In the genomic region with DNA sequence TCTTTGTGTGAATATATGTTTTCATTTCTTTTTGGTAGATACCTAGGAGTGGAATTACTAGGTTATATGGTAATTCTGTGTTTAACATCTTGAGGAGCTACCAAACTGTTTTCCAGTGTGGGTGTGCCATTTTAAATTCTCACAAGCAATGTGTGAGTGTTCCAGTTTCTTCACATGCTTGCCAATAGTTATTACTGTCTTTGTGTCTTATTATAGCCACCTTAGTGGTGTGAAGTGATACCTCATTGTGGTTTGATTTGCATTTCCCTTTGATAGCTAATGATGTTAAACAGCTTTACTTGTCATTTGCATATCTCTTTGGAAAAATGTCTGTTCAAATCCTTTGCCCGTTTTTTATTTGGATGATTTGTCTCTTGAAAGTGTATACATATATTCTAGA, we compare ENCODE assay signal across 31 cellular contexts.
"Had no signal": no experiment of that assay in that cellular context is flagged by ENCODE, and none has a peak within 500 bp of the region (broad histone marks: within the 10 kb centered on the region; RNA-seq: fewer than 3 reads in every experiment).

No MANE protein-coding gene starts in this region.

- H3K9me3 ChIP-seq: colonic mucosa, esophagus squamous epithelium had no signal

- H3K36me3 Mint-ChIP-seq: activated CD4-positive, alpha-beta memory T cell treated with anti-CD3 and anti-CD28 coated beads for 36 hours; activated CD8-positive, alpha-beta memory T cell treated with anti-CD3 and anti-CD28 coated beads, Interleukin-2, amount 10 ng/mL, durations not matched to agents 7 days and 5 days; activated naive CD8-positive, alpha-beta T cell treated with anti-CD3 and anti-CD28 coated beads, Interleukin-2, amount 10 ng/mL, durations not matched to agents 7 days and 5 days; brain had no signal

- H3K4me3 ChIP-seq: ascending aorta, breast epithelium, cardiac muscle cell, colonic mucosa, esophagus squamous epithelium, gastroesophageal sphincter had no signal

- H3K27me3 Mint-ChIP-seq: activated CD4-positive, alpha-beta memory T cell treated with anti-CD3 and anti-CD28 coated beads for 36 hours; activated CD4-positive, alpha-beta T cell treated with anti-CD3 and anti-CD28 coated beads for 36 hours; activated CD4-positive, alpha-beta T cell treated with anti-CD3 and anti-CD28 coated beads, Interleukin-2, amount 10 ng/mL, durations not matched to agents 24 days and 14 days; activated CD8-positive, alpha-beta memory T cell treated with anti-CD3 and anti-CD28 coated beads, Interleukin-2, amount 10 ng/mL, durations not matched to agents 7 days and 5 days; activated naive CD4-positive, alpha-beta T cell treated with anti-CD3 and anti-CD28 coated beads, Interleukin-2, amount 50 U/mL, for 24 hours; activated naive CD8-positive, alpha-beta T cell treated with anti-CD3 and anti-CD28 coated beads, Interleukin-2, amount 10 ng/mL, durations not matched to agents 7 days and 5 days; brain had no signal

- H3K4me1 Mint-ChIP-seq: activated CD4-positive, alpha-beta T cell treated with anti-CD3 and anti-CD28 coated beads for 36 hours; activated CD4-positive, alpha-beta T cell treated with anti-CD3 and anti-CD28 coated beads, Interleukin-2, amount 10 ng/mL, durations not matched to agents 24 days and 14 days; activated CD8-positive, alpha-beta memory T cell treated with anti-CD3 and anti-CD28 coated beads, Interleukin-2, amount 10 ng/mL, durations not matched to agents 7 days and 5 days; activated naive CD4-positive, alpha-beta T cell treated with anti-CD3 and anti-CD28 coated beads, Interleukin-2, amount 50 U/mL, for 24 hours; activated naive CD8-positive, alpha-beta T cell treated with anti-CD3 and anti-CD28 coated beads, Interleukin-2, amount 10 ng/mL, durations not matched to agents 7 days and 5 days; brain had no signal

- H3K9me3 Mint-ChIP-seq: activated CD4-positive, alpha-beta T cell treated with anti-CD3 and anti-CD28 coated beads, Interleukin-2, amount 10 ng/mL, durations not matched to agents 24 days and 14 days had no signal

- H3K27ac Mint-ChIP-seq: activated CD4-positive, alpha-beta memory T cell treated with anti-CD3 and anti-CD28 coated beads for 36 hours; activated CD4-positive, alpha-beta T cell treated with anti-CD3 and anti-CD28 coated beads for 36 hours; activated CD4-positive, alpha-beta T cell treated with anti-CD3 and anti-CD28 coated beads, Interleukin-2, amount 10 ng/mL, durations not matched to agents 24 days and 14 days; activated CD8-positive, alpha-beta memory T cell treated with anti-CD3 and anti-CD28 coated beads, Interleukin-2, amount 10 ng/mL, durations not matched to agents 7 days and 5 days; activated CD8-positive, alpha-beta T cell treated with anti-CD3 and anti-CD28 coated beads, Interleukin-2, amount 10 ng/mL, durations not matched to agents 7 days and 5 days; activated naive CD4-positive, alpha-beta T cell treated with anti-CD3 and anti-CD28 coated beads for 36 hours; activated naive CD4-positive, alpha-beta T cell treated with anti-CD3 and anti-CD28 coated beads, Interleukin-2, amount 50 U/mL, for 24 hours; activated naive CD8-positive, alpha-beta T cell treated with anti-CD3 and anti-CD28 coated beads, Interleukin-2, amount 10 ng/mL, durations not matched to agents 7 days and 5 days; activated T-helper 1 cell treated with anti-CD3 and anti-CD28 coated beads, Interleukin-12 subunit alpha, Interleukin-12 subunit beta, Interleukin-2, Interleukin-4 antibody, amounts not matched to agents 30 ng/mL and 10 ng/mL and 1 ng/mL, durations not matched to agents 14 hours and 24 hours and 36 hours; activated T-helper 2 cell treated with anti-CD3 and anti-CD28 coated beads, Interferon-gamma antibody, Interleukin-2, Interleukin-4, amounts not matched to agents 10 μg/mL and 5 μg/mL and 100 μg/mL, durations not matched to agents 14 hours and 24 hours and 36 hours; brain had no signal

- DNase-seq: activated CD4-positive, alpha-beta memory T cell treated with anti-CD3 and anti-CD28 coated beads for 36 hours; activated CD4-positive, alpha-beta T cell treated with anti-CD3 and anti-CD28 coated beads for 36 hours; activated CD4-positive, alpha-beta T cell treated with anti-CD3 and anti-CD28 coated beads, Interleukin-2, amount 10 ng/mL, durations not matched to agents 24 days and 14 days; activated CD4-positive, CD25-positive, alpha-beta regulatory T cell; activated CD4-positive, CD25-positive, alpha-beta regulatory T cell treated with anti-CD3 and anti-CD28 coated beads, Interleukin-2, amount 50 U/mL, for 72 hours; activated CD8-positive, alpha-beta memory T cell treated with anti-CD3 and anti-CD28 coated beads, Interleukin-2, amount 10 ng/mL, durations not matched to agents 7 days and 5 days; activated CD8-positive, alpha-beta memory T cell treated with anti-CD3 and anti-CD28 coated beads, Interleukin-2, amount 50 U/mL, for 4 hours; activated CD8-positive, alpha-beta T cell treated with anti-CD3 and anti-CD28 coated beads, Interleukin-2, amount 10 ng/mL, durations not matched to agents 7 days and 5 days; activated effector memory CD4-positive, alpha-beta T cell treated with anti-CD3 and anti-CD28 coated beads, Interleukin-2, amount 50 U/mL, for 16 hours; activated naive CD4-positive, alpha-beta T cell treated with anti-CD3 and anti-CD28 coated beads for 36 hours; activated naive CD8-positive, alpha-beta T cell treated with anti-CD3 and anti-CD28 coated beads, Interleukin-2, amount 10 ng/mL, durations not matched to agents 7 days and 5 days; activated T-cell treated with anti-CD3 and anti-CD28 coated beads, Interleukin-2, amount 50 U/mL, for 1 hour; activated T-cell treated with anti-CD3 and anti-CD28 coated beads, Interleukin-2, amount 50 U/mL, for 48 hours; central memory CD4-positive, alpha-beta T cell; cerebellar nuclear complex; colonic mucosa; effector CD8-positive, alpha-beta T cell; esophagus squamous epithelium; foreskin melanocyte; T-helper 2 cell had no signal

- FAIRE-seq: endometrium, endothelial cell of umbilical vein had no signal

- H3K4me3 Mint-ChIP-seq: activated CD4-positive, alpha-beta memory T cell treated with anti-CD3 and anti-CD28 coated beads for 36 hours; activated CD4-positive, alpha-beta T cell treated with anti-CD3 and anti-CD28 coated beads for 36 hours; activated CD4-positive, alpha-beta T cell treated with anti-CD3 and anti-CD28 coated beads, Interleukin-2, amount 10 ng/mL, durations not matched to agents 24 days and 14 days; activated CD8-positive, alpha-beta memory T cell treated with anti-CD3 and anti-CD28 coated beads, Interleukin-2, amount 10 ng/mL, durations not matched to agents 7 days and 5 days; activated CD8-positive, alpha-beta T cell treated with anti-CD3 and anti-CD28 coated beads, Interleukin-2, amount 10 ng/mL, durations not matched to agents 7 days and 5 days; activated naive CD4-positive, alpha-beta T cell treated with anti-CD3 and anti-CD28 coated beads for 36 hours; activated naive CD4-positive, alpha-beta T cell treated with anti-CD3 and anti-CD28 coated beads, Interleukin-2, amount 50 U/mL, for 24 hours; activated naive CD8-positive, alpha-beta T cell treated with anti-CD3 and anti-CD28 coated beads, Interleukin-2, amount 10 ng/mL, durations not matched to agents 7 days and 5 days; activated T-helper 1 cell treated with anti-CD3 and anti-CD28 coated beads, Interleukin-12 subunit alpha, Interleukin-12 subunit beta, Interleukin-2, Interleukin-4 antibody, amounts not matched to agents 30 ng/mL and 10 ng/mL and 1 ng/mL, durations not matched to agents 14 hours and 24 hours and 36 hours; brain had no signal

- H3K4me1 ChIP-seq: ascending aorta, breast epithelium, colonic mucosa, esophagus squamous epithelium, gastroesophageal sphincter had no signal

- ATAC-seq: activated CD4-positive, alpha-beta T cell treated with anti-CD3 and anti-CD28 coated beads for 36 hours; activated CD8-positive, alpha-beta memory T cell treated with anti-CD3 and anti-CD28 coated beads, Interleukin-2, amount 10 ng/mL, durations not matched to agents 7 days and 5 days; activated CD8-positive, alpha-beta T cell treated with anti-CD3 and anti-CD28 coated beads, Interleukin-2, amount 10 ng/mL, durations not matched to agents 7 days and 5 days; gastroesophageal sphincter had no signal

- H3K36me3 ChIP-seq: ascending aorta, breast epithelium, cardiac muscle cell, colonic mucosa, esophagus squamous epithelium, gastroesophageal sphincter had no signal

- H3K27me3 ChIP-seq: ascending aorta, breast epithelium, cardiac muscle cell, colonic mucosa, esophagus squamous epithelium, gastroesophageal sphincter had no signal

- H3K27ac ChIP-seq: ascending aorta, breast epithelium, cardiac muscle cell, colonic mucosa, epithelial cell of prostate, esophagus squamous epithelium, gastroesophageal sphincter had no signal
